In the genomic region with DNA sequence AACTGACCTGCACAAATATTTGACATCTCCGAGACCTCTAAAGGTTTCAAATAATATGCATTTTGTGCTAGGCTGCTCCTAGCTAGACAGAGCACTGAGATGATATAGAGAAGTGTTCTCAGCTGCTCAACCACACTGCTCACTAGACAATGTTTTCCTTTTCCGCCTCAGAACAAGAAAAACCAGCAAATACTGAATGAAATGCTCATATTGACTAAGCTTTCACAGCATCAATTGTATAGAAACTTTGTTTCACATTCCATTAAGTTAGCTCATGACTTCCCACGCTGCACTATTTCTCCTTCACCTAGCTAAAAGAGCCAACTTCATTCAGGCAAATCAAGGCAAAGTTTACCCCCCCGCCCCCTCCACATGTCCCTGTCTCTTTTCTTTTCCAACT, we compare ENCODE assay signal across 12 cellular contexts. TPM values are rescaled to one million over a fixed set of nuclear protein-coding genes. Genes with fewer than 3 reads are reported as not detected.
DNase-seq lines count a peak whose midpoint lies in the region; ATAC-seq and TF ChIP-seq lines count a peak whose summit lies in the region.
"Had no signal": no experiment of that assay in that cellular context is flagged by ENCODE, and none has a peak within 500 bp of the region (broad histone marks: within the 10 kb centered on the region; RNA-seq: fewer than 3 reads in every experiment).

No MANE protein-coding gene starts in this region.

- no peaks in the 10 kb centered on the region for H3K9me3 ChIP-seq in skeletal muscle satellite cell (replicated peaks; ENCODE audit: low read length)
- no peaks in the 10 kb centered on the region for H3K9me3 ChIP-seq in T-helper 17 cell (ENCODE audit: control insufficient read depth, low read length, poor library complexity, severe bottlenecking)
- H3K9me3 ChIP-seq: right lobe of liver had no signal

- peak overlapping the region; percentile 98 for H3K4me2 ChIP-seq in skeletal muscle satellite cell (ENCODE audit: low read length)

- H3K27me3 ChIP-seq in skeletal muscle satellite cell (ENCODE audit: control insufficient read depth, insufficient read depth, low read length): no peaks in the 10 kb centered on the region
- H3K27me3 ChIP-seq: right lobe of liver had no signal

- peaks cover 34% of the 10 kb centered on the region for H3K4me1 ChIP-seq in skeletal muscle satellite cell (ENCODE audit: control insufficient read depth, insufficient read depth, low read length)
- H3K4me1 ChIP-seq: right lobe of liver had no signal

- TF ChIP-seq CTCF in HFFc6 (IDR thresholded peaks at IDR 0.05) (no peak), cardiac fibroblast (IDR thresholded peaks at IDR 0.05; ENCODE audit: low read depth, low read length) (no peak)

- no peaks in the 10 kb centered on the region for H3K36me3 ChIP-seq in skeletal muscle satellite cell (ENCODE audit: insufficient read depth, low read length)
- H3K36me3 ChIP-seq: right lobe of liver had no signal

- DNase-seq in HFFc6 (no peak), cardiac fibroblast (ENCODE audit: low read depth in 2 of 2) (peak; percentile 25 to 56), iris pigment epithelial cell (ENCODE audit: low read depth) (peak; percentile 18), T-helper 17 cell (no peak)
- DNase-seq: NCI-H187 had no signal

- H3K36me3 Mint-ChIP-seq in HFFc6 (ENCODE audit: low read depth): no peaks in the 10 kb centered on the region
- H3K36me3 Mint-ChIP-seq in T-helper 17 cell (ENCODE audit: low read depth): no peaks in the 10 kb centered on the region

- ATAC-seq in GM21390 (IDR thresholded peaks at IDR 0.05; ENCODE audit: unreplicated experiment) (no peak), T-helper 17 cell (no peak), GM19452 (IDR thresholded peaks at IDR 0.05; ENCODE audit: unreplicated experiment) (no peak), HG03378 (IDR thresholded peaks at IDR 0.05; ENCODE audit: unreplicated experiment) (no peak)

- no peaks in the 10 kb centered on the region for H3K9me3 Mint-ChIP-seq in HFFc6

- peak overlapping the region; percentile 30 for H3K27ac Mint-ChIP-seq in HFFc6
- H3K27ac Mint-ChIP-seq in T-helper 17 cell: no peak overlapping the region

- H3K4me1 Mint-ChIP-seq in HFFc6 (ENCODE audit: low read depth): peaks cover 70% of the 10 kb centered on the region
- no peaks in the 10 kb centered on the region for H3K4me1 Mint-ChIP-seq in T-helper 17 cell

- H3K4me3 ChIP-seq in cardiac fibroblast (replicated peaks in 1 of 2; ENCODE audit: low read depth in 2 of 2, low read length in 2 of 2): peak overlapping the region; percentile 51 to 55
- peak overlapping the region; percentile 83 for H3K4me3 ChIP-seq in skeletal muscle satellite cell (ENCODE audit: low read length)
- H3K4me3 ChIP-seq: right lobe of liver had no signal

- peak overlapping the region; percentile 88 for H3K4me3 Mint-ChIP-seq in HFFc6
- H3K4me3 Mint-ChIP-seq in T-helper 17 cell: no peak overlapping the region

- peak overlapping the region; percentile 79 for H3K9ac ChIP-seq in skeletal muscle satellite cell (ENCODE audit: low read depth, low read length)

- peaks cover 4% of the 10 kb centered on the region; the same call in 1 of the 2 replicates for H3K27me3 Mint-ChIP-seq in HFFc6 (ENCODE audit: insufficient read depth)
- H3K27me3 Mint-ChIP-seq in T-helper 17 cell: no peaks in the 10 kb centered on the region

RNA-seq across cellular contexts. Expression of gene ZNF385D, which starts 0.7 kb away (rescaled TPM):
- 1 to 10 TPM; 3.0 to 4.8 (median 4.1) TPM for total RNA-seq in HFFc6 (2021; fragmentation: NEBNext Ultra II Directional; extraction: Animal tissue kit (Norgen Biotek cat#: 25700))
- total RNA-seq in skeletal muscle satellite cell (2012; rRNA removed): 5.1 and 6.8 TPM in 2 replicates
- total RNA-seq in T-helper 17 cell: 1 to 10 TPM in 1 of 2 donors, not detected in 1; 5.3 TPM
- total RNA-seq: Daoy; T-helper 1 cell treated with Interleukin-12 subunit alpha and Interleukin-12 subunit beta and Interleukin-4 antibody, amounts not matched to agents 30 ng/mL and 1 ng/mL, for 36 hours had no signal

Comparison
In these comparisons a context has a peak if more than half of its experiments do, and no peak if none do; other contexts are left out.
1. DNase-seq: peak in cardiac fibroblast (2 of 2) and iris pigment epithelial cell (single experiment); none in HFFc6 (single experiment) and T-helper 17 cell (0 of 3).